20 cellular contexts compared by ENCODE assay signal in the genomic region with DNA sequence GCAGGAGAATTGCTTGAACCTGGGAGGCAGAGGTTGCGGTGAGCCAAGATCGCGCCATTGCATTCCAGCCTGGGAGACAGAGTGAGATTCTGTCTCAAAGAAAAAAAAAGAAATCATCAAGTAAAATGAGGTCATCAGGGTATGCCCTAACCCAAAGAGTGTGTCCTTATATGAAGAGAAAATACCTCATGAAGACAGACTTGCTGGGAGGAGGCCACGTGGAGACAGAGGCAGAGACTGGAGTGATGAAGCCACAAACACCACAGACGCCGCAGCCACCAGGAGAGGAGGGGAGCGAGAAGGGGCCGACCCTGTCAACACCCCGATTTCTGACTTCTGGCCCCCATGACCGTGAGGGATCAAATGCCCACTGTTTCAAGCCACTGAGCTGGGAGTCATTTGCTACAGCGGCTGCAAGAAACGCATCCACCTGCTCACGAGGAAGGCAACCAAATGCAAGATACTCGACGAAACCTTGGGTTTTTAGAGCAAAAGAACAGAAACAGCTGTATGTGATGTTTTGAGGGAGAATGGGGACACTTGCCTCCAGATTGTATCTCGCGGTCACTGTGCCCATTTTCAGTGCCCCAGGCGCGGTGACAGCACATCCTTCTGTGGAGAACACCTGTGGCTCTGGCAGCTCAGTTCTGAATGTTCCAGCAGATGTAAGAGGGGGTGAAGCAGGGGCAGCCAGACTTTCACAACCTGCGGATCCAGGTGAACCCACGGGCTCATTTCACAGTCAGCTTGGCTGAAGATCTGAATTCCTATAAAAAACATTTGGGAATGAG.
"Had no signal": no experiment of that assay in that cellular context is flagged by ENCODE, and none has a peak within 500 bp of the region (broad histone marks: within the 10 kb centered on the region; RNA-seq: fewer than 3 reads in every experiment).

No MANE protein-coding gene starts in this region.

- H3K4me1 ChIP-seq: gastroesophageal sphincter, left ventricle myocardium inferior, thyroid gland had no signal

- H3K9me3 Mint-ChIP-seq: neural crest cell; stimulated activated naive B cell treated with anti-CD40 and anti-IgM and Interleukin-4, amounts not matched to agents 10 μg/mL and 1 μg/mL and 100 μg/mL, for 72 hours had no signal

- H3K36me3 ChIP-seq: gastroesophageal sphincter, left ventricle myocardium inferior, thyroid gland had no signal

- H3K4me1 Mint-ChIP-seq: neural crest cell had no signal

- H3K27ac ChIP-seq: coronary artery, gastroesophageal sphincter, left ventricle myocardium inferior, thyroid gland had no signal

- H3K36me3 Mint-ChIP-seq: activated naive CD8-positive, alpha-beta T cell; naive thymus-derived CD4-positive, alpha-beta T cell had no signal

- H3K4me2 ChIP-seq: smooth muscle cell had no signal

- H3K27ac Mint-ChIP-seq: activated naive CD8-positive, alpha-beta T cell; endodermal cell; stimulated activated naive B cell treated with anti-CD40 and anti-IgM and Interleukin-4, amounts not matched to agents 10 μg/mL and 1 μg/mL and 100 μg/mL, for 72 hours; WTC11 had no signal

- H3K4me3 ChIP-seq: coronary artery, gastroesophageal sphincter, left ventricle myocardium inferior, smooth muscle cell, thyroid gland had no signal

- H3K9me3 ChIP-seq: gastroesophageal sphincter, left ventricle myocardium inferior, thyroid gland had no signal

- H3K4me3 Mint-ChIP-seq: activated naive CD8-positive, alpha-beta T cell; endodermal cell; naive thymus-derived CD4-positive, alpha-beta T cell; neural crest cell; stimulated activated naive B cell treated with anti-CD40 and anti-IgM and Interleukin-4, amounts not matched to agents 10 μg/mL and 1 μg/mL and 100 μg/mL, for 72 hours; WTC11 had no signal

- ATAC-seq: gastroesophageal sphincter; naive thymus-derived CD4-positive, alpha-beta T cell; sciatic nerve; stimulated activated naive B cell treated with anti-CD40 and anti-IgM and Interleukin-4, amounts not matched to agents 10 μg/mL and 1 μg/mL and 100 μg/mL, for 72 hours; WTC11 had no signal

- DNase-seq: activated gamma-delta T cell treated with Interleukin-2 at 50 U/mL for 16 hours; amygdala; cerebellar nuclear complex; endodermal cell; head of caudate nucleus; hypothalamus; left ventricle myocardium inferior; naive thymus-derived CD4-positive, alpha-beta T cell; occipital lobe; stimulated activated CD4-positive, alpha-beta T cell treated with anti-CD3 and anti-CD28 coated beads, Interleukin-15, amount 100 ng/mL, for 24 hours; stimulated activated naive B cell treated with anti-CD40 and anti-IgM and Interleukin-4, amounts not matched to agents 10 μg/mL and 1 μg/mL and 100 μg/mL, for 72 hours; T1000; thyroid gland had no signal

- H3K27me3 ChIP-seq: thyroid gland had no signal
